In the genomic region with DNA sequence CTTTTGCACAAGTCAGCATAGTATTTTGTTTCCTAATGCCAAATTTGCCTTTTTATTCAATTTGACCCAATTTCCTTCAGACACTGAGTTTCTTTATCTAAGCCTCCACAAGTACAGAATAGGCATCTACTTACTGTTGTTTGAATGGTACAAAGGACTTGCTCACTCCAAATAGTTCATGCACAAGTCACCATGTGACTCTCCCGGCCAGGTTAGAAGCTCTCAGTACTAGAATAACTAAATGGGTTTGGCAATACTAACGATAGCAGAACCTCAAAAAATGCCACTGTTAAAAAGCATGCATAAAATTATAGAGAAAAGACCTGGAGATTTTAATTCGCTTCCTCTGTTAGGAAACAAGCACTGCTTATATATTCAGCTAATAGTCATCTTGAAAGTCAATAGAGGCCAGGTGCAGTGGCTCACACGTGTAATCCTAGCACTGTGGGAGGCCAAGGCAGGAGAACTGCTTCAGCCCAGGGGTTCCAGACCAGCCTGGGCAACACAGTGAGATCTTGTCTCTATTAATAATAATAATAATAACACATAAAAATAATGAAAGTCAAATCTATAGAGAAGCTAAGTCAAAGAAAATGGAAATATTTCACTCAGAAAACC, we compare ENCODE assay signal across 1 cellular context.
TF ChIP-seq lines count a peak whose summit lies in the region.

No MANE protein-coding gene starts in this region.

TF ChIP-seq in GM23338, 12 proteins besides CTCF, POLR2A, EP300 and RAD21 (continued from another document):
- TF ChIP-seq ZNF462 (CRISPR knock-in tag; IDR thresholded peaks at IDR 0.05) (no peak), ETS1 (IDR thresholded peaks at IDR 0.05) (no peak), STAT1 (IDR thresholded peaks at IDR 0.05; ENCODE audit: unreplicated experiment) (no peak), POLR2AphosphoS5 (IDR thresholded peaks at IDR 0.05; ENCODE audit: low read depth) (no peak), JUNB (IDR thresholded peaks at IDR 0.05; ENCODE audit: unreplicated experiment) (no peak), ZNF114 (CRISPR knock-in tag; IDR thresholded peaks at IDR 0.05) (no peak), EZH2 (IDR thresholded peaks at IDR 0.05; ENCODE audit: low read depth, unreplicated experiment) (no peak), ZNF331 (CRISPR knock-in tag; IDR thresholded peaks at IDR 0.05; ENCODE audit: low read depth) (no peak), NANOG (IDR thresholded peaks at IDR 0.05; ENCODE audit: borderline replicate concordance) (no peak), EZH2phosphoT487 (IDR thresholded peaks at IDR 0.05; ENCODE audit: unreplicated experiment) (no peak)
- TF ChIP-seq, protein P1, sequence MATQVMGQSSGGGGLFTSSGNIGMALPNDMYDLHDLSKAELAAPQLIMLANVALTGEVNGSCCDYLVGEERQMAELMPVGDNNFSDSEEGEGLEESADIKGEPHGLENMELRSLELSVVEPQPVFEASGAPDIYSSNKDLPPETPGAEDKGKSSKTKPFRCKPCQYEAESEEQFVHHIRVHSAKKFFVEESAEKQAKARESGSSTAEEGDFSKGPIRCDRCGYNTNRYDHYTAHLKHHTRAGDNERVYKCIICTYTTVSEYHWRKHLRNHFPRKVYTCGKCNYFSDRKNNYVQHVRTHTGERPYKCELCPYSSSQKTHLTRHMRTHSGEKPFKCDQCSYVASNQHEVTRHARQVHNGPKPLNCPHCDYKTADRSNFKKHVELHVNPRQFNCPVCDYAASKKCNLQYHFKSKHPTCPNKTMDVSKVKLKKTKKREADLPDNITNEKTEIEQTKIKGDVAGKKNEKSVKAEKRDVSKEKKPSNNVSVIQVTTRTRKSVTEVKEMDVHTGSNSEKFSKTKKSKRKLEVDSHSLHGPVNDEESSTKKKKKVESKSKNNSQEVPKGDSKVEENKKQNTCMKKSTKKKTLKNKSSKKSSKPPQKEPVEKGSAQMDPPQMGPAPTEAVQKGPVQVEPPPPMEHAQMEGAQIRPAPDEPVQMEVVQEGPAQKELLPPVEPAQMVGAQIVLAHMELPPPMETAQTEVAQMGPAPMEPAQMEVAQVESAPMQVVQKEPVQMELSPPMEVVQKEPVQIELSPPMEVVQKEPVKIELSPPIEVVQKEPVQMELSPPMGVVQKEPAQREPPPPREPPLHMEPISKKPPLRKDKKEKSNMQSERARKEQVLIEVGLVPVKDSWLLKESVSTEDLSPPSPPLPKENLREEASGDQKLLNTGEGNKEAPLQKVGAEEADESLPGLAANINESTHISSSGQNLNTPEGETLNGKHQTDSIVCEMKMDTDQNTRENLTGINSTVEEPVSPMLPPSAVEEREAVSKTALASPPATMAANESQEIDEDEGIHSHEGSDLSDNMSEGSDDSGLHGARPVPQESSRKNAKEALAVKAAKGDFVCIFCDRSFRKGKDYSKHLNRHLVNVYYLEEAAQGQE (IDR thresholded peaks at IDR 0.05; ENCODE audit: unreplicated experiment) = no peak
